In the genomic region with DNA sequence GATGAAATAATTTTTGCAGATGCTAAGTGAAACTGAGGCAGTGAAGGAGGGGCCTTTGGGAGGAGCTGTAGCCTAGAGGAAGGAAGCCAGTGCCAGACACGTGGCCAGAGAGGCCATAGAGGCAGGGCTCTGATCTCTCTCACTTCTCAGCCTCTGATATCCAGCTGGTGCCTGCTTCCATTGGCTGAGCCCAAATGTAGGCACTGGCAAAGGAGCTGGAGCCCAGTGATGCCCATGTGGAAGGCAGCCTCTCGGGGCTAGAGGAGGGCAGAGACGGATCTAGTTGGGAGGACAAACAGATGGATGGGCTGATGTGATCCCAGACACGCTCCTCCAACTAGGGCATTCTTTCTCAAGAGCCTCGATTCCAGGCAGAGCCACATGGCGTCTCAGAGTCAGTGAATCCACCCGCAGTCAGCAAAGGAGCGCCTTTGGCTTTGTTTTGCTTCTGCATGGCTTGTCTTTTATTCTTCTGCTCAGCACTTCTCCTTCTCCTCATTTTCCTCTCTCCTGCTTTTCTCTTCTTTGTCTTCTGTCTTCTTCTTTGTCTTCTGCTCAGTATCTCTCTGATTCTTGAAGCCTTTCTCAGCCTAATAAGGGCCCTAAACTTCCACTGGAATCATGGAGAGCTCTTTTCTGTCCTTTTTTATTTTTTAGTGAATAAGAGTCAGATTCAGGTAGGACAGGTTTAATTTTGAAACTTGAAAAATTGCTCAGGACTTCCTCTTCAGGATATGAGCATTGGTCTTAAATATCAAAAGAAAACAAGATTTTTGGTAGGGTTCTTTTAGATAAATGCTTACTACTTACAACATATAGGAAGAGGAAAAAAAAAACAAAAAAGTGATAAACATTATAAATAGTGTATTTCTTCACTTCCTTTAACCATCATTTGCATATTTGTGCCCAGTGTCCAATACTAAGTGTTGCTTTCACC, we compare ENCODE assay signal across 1 cellular context.
A peak's percentile ranks its signal among the peaks of the same experiment; 100 is the strongest.
TF ChIP-seq lines count a peak whose summit lies in the region.

No MANE protein-coding gene starts in this region.

TF ChIP-seq in HepG2, 621 proteins besides CTCF, POLR2A, EP300 and RAD21 (continued from another document and continues in another):
- TF ChIP-seq ZNF446 (CRISPR knock-in tag; IDR thresholded peaks at IDR 0.05) (no peak), PHB2 (IDR thresholded peaks at IDR 0.05; ENCODE audit: partially characterized antibody) (no peak), TCF7 (IDR thresholded peaks at IDR 0.05; ENCODE audit: low read depth) (no peak), ZNF609 (CRISPR knock-in tag; IDR thresholded peaks at IDR 0.05; ENCODE audit: borderline replicate concordance) (peak; percentile 48; the same call in 1 of the 2 replicates), FOXK2 (IDR thresholded peaks at IDR 0.05) (no peak), RARA (CRISPR knock-in tag; IDR thresholded peaks at IDR 0.05) (no peak), ZNF773 (CRISPR knock-in tag; IDR thresholded peaks at IDR 0.05; ENCODE audit: borderline replicate concordance) (no peak), ZMYM2 (CRISPR knock-in tag; IDR thresholded peaks at IDR 0.05) (no peak), DPF2 (CRISPR knock-in tag; IDR thresholded peaks at IDR 0.05; ENCODE audit: borderline replicate concordance, low read depth) (no peak), ASH2L (IDR thresholded peaks at IDR 0.05; ENCODE audit: insufficient read length, low read depth, low read length) (no peak), ZNF782 (CRISPR knock-in tag; IDR thresholded peaks at IDR 0.05; ENCODE audit: borderline replicate concordance) (0 out of 2 replicates have a peak, but pooled peaks have one; percentile 43), TSC22D2 (CRISPR knock-in tag; IDR thresholded peaks at IDR 0.05; ENCODE audit: borderline replicate concordance) (no peak), ZNF572 (CRISPR knock-in tag; IDR thresholded peaks at IDR 0.05) (no peak), KAT7 (CRISPR knock-in tag; IDR thresholded peaks at IDR 0.05; ENCODE audit: borderline replicate concordance) (no peak), ZZZ3 (CRISPR knock-in tag; IDR thresholded peaks at IDR 0.05; ENCODE audit: borderline replicate concordance) (0 out of 2 replicates have a peak, but pooled peaks have one; percentile 17), ERF (CRISPR knock-in tag; IDR thresholded peaks at IDR 0.05) (0 out of 2 replicates have a peak, but pooled peaks have one; percentile 18), TOE1 (CRISPR knock-in tag; IDR thresholded peaks at IDR 0.05) (no peak), ZNF547 (CRISPR knock-in tag; IDR thresholded peaks at IDR 0.05) (peak; percentile 55; the same call in 1 of the 2 replicates), YEATS2 (CRISPR knock-in tag; IDR thresholded peaks at IDR 0.05; ENCODE audit: borderline replicate concordance) (no peak), ZNF530 (CRISPR knock-in tag; IDR thresholded peaks at IDR 0.05; ENCODE audit: low read depth) (no peak), PRDM4 (CRISPR knock-in tag; IDR thresholded peaks at IDR 0.05; ENCODE audit: borderline replicate concordance) (no peak; the same call in 1 of the 2 replicates), ZNF781 (CRISPR knock-in tag; IDR thresholded peaks at IDR 0.05; ENCODE audit: borderline replicate concordance, not compliant biosample characterization) (no peak), U2AF1 (optimal IDR thresholded peaks at IDR 0.05; ENCODE audit: low read depth, low read length) (no peak), PHF5A (CRISPR knock-in tag; IDR thresholded peaks at IDR 0.05; ENCODE audit: low read depth, unreplicated experiment) (peak; percentile 6), ZNF18 (CRISPR knock-in tag; IDR thresholded peaks at IDR 0.05; ENCODE audit: insufficient replicate concordance) (no peak), ZNF775 (CRISPR knock-in tag; IDR thresholded peaks at IDR 0.05; ENCODE audit: borderline replicate concordance) (no peak), ZFX (CRISPR knock-in tag; IDR thresholded peaks at IDR 0.05; ENCODE audit: low read depth) (peak; percentile 29; the same call in 1 of the 2 replicates), ZNF274 (CRISPR knock-in tag; IDR thresholded peaks at IDR 0.05) (0 out of 2 replicates have a peak, but pooled peaks have one; percentile 66), EEA1 (CRISPR knock-in tag; IDR thresholded peaks at IDR 0.05; ENCODE audit: borderline replicate concordance) (no peak), ARNT2 (CRISPR knock-in tag; IDR thresholded peaks at IDR 0.05; ENCODE audit: low read depth) (no peak), ZNF335 (CRISPR knock-in tag; IDR thresholded peaks at IDR 0.05) (no peak)
- TF ChIP-seq, protein P1, sequence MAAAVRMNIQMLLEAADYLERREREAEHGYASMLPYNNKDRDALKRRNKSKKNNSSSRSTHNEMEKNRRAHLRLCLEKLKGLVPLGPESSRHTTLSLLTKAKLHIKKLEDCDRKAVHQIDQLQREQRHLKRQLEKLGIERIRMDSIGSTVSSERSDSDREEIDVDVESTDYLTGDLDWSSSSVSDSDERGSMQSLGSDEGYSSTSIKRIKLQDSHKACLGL (CRISPR knock-in tag; IDR thresholded peaks at IDR 0.05) = no peak; the same call in 1 of the 2 replicates
- TF ChIP-seq, protein P2, sequence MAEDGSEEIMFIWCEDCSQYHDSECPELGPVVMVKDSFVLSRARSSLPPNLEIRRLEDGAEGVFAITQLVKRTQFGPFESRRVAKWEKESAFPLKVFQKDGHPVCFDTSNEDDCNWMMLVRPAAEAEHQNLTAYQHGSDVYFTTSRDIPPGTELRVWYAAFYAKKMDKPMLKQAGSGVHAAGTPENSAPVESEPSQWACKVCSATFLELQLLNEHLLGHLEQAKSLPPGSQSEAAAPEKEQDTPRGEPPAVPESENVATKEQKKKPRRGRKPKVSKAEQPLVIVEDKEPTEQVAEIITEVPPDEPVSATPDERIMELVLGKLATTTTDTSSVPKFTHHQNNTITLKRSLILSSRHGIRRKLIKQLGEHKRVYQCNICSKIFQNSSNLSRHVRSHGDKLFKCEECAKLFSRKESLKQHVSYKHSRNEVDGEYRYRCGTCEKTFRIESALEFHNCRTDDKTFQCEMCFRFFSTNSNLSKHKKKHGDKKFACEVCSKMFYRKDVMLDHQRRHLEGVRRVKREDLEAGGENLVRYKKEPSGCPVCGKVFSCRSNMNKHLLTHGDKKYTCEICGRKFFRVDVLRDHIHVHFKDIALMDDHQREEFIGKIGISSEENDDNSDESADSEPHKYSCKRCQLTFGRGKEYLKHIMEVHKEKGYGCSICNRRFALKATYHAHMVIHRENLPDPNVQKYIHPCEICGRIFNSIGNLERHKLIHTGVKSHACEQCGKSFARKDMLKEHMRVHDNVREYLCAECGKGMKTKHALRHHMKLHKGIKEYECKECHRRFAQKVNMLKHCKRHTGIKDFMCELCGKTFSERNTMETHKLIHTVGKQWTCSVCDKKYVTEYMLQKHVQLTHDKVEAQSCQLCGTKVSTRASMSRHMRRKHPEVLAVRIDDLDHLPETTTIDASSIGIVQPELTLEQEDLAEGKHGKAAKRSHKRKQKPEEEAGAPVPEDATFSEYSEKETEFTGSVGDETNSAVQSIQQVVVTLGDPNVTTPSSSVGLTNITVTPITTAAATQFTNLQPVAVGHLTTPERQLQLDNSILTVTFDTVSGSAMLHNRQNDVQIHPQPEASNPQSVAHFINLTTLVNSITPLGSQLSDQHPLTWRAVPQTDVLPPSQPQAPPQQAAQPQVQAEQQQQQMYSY (CRISPR knock-in tag; IDR thresholded peaks at IDR 0.05) = no peak
- TF ChIP-seq, protein P3, sequence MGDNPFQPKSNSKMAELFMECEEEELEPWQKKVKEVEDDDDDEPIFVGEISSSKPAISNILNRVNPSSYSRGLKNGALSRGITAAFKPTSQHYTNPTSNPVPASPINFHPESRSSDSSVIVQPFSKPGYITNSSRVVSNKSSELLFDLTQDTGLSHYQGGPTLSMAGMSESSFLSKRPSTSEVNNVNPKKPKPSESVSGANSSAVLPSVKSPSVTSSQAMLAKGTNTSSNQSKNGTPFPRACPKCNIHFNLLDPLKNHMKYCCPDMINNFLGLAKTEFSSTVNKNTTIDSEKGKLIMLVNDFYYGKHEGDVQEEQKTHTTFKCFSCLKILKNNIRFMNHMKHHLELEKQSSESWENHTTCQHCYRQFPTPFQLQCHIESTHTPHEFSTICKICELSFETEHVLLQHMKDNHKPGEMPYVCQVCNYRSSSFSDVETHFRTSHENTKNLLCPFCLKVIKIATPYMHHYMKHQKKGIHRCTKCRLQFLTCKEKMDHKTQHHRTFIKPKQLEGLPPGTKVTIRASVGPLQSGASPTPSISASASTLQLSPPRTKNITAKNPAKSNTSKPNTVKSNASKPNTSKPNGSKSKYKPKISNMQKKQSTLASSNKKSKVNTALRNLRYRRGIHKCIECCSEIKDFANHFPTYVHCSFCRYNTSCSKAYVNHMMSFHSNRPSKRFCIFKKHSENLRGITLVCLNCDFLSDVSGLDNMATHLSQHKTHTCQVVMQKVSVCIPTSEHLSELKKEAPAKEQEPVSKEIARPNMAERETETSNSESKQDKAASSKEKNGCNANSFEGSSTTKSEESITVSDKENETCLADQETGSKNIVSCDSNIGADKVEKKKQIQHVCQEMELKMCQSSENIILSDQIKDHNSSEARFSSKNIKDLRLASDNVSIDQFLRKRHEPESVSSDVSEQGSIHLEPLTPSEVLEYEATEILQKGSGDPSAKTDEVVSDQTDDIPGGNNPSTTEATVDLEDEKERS (CRISPR knock-in tag; IDR thresholded peaks at IDR 0.05) = no peak
- TF ChIP-seq, protein P4, sequence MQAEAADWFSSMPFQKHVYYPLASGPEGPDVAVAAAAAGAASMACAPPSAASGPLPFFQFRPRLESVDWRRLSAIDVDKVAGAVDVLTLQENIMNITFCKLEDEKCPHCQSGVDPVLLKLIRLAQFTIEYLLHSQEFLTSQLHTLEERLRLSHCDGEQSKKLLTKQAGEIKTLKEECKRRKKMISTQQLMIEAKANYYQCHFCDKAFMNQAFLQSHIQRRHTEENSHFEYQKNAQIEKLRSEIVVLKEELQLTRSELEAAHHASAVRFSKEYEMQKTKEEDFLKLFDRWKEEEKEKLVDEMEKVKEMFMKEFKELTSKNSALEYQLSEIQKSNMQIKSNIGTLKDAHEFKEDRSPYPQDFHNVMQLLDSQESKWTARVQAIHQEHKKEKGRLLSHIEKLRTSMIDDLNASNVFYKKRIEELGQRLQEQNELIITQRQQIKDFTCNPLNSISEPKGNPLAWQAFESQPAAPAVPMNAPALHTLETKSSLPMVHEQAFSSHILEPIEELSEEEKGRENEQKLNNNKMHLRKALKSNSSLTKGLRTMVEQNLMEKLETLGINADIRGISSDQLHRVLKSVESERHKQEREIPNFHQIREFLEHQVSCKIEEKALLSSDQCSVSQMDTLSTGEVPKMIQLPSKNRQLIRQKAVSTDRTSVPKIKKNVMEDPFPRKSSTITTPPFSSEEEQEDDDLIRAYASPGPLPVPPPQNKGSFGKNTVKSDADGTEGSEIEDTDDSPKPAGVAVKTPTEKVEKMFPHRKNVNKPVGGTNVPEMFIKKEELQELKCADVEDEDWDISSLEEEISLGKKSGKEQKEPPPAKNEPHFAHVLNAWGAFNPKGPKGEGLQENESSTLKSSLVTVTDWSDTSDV (CRISPR knock-in tag; IDR thresholded peaks at IDR 0.05) = no peak
